Comparison of ENCODE assay signal across 19 cellular contexts in genomic region chr1:3907621-3908165, GRCh38. TPM values are rescaled to one million over a fixed set of nuclear protein-coding genes. Genes with fewer than 3 reads are reported as not detected.
DNase-seq lines count a peak whose midpoint lies in the region; ATAC-seq, FAIRE-seq and TF ChIP-seq lines count a peak whose summit lies in the region.
"Had no signal": no experiment of that assay in that cellular context is flagged by ENCODE, and none has a peak within 500 bp of the region (broad histone marks: within the 10 kb centered on the region; RNA-seq: fewer than 3 reads in every experiment).

No MANE protein-coding gene starts in this region.

- peak; percentile 72 for DNase-seq in cardiac septum (ENCODE audit: low spot score)
- DNase-seq in Right ventricle myocardium superior, result no peak
- DNase-seq in endothelial cell of umbilical vein (ENCODE audit: low read depth, low spot score), result no peak
- DNase-seq in osteoblast (ENCODE audit: insufficient read length, low spot score, missing footprints), result peak; percentile 71
- no peak for DNase-seq in activated T-helper 1 cell treated with anti-CD3 and anti-CD28 coated beads, Interleukin-12 subunit alpha, Interleukin-12 subunit beta, Interleukin-2, Interleukin-4 antibody, amounts not matched to agents 30 ng/mL and 10 ng/mL and 1 ng/mL, durations not matched to agents 14 hours and 24 hours and 36 hours (ENCODE audit: low spot score)
- DNase-seq in kidney glomerular epithelial cell (lab: John Stamatoyannopoulos, UW), result no peak
- no peak for DNase-seq in endodermal cell
- DNase-seq: EL, GF-D8, NCI-H1417, NCI-H1694 treated with DMSO at 0.1 percent for 48 hours, NCI-H2081 treated with DMSO at 0.1 percent for 48 hours, NCI-H446 treated with DMSO at 0.1 percent for 48 hours, NCI-H526 treated with DMSO at 0.1 percent for 48 hours, SIG-M5 had no signal

- H3K4me2 ChIP-seq in endothelial cell of umbilical vein (ENCODE audit: insufficient read depth, low read length) (no peak overlapping the region), osteoblast (ENCODE audit: insufficient read depth, low read length) (no peak overlapping the region)
- H3K4me2 ChIP-seq: SK-N-SH had no signal

- H3K36me3 Mint-ChIP-seq in activated T-helper 1 cell treated with anti-CD3 and anti-CD28 coated beads, Interleukin-12 subunit alpha, Interleukin-12 subunit beta, Interleukin-2, Interleukin-4 antibody, amounts not matched to agents 30 ng/mL and 10 ng/mL and 1 ng/mL, durations not matched to agents 14 hours and 24 hours and 36 hours (ENCODE audit: low read depth), result no peaks in the 10 kb centered on the region
- no peaks in the 10 kb centered on the region for H3K36me3 Mint-ChIP-seq in endodermal cell (ENCODE audit: low read depth)
- H3K36me3 Mint-ChIP-seq: IgD-negative memory B cell had no signal

- H3K9ac ChIP-seq in endothelial cell of umbilical vein (replicated peaks; ENCODE audit: extremely low read depth, insufficient read depth, low read length) (no peak overlapping the region), endodermal cell (ENCODE audit: extremely low read depth, low read length, poor library complexity, severe bottlenecking) (no peak overlapping the region)
- H3K9ac ChIP-seq: SK-N-SH had no signal

- peaks cover 0 to 1% of the 10 kb centered on the region in 2 experiments for H3K27me3 ChIP-seq in endothelial cell of umbilical vein (ENCODE audit: control insufficient read depth in 2 of 2, insufficient read depth in 2 of 2, low read length in 2 of 2)
- no peaks in the 10 kb centered on the region for H3K27me3 ChIP-seq in osteoblast (ENCODE audit: insufficient read depth, low read length)
- H3K27me3 ChIP-seq in endodermal cell (ENCODE audit: control insufficient read depth, insufficient read depth, low read length, poor library complexity, severe bottlenecking), result no peaks in the 10 kb centered on the region

- no peak for ATAC-seq in Right ventricle myocardium superior (ENCODE audit: poor library complexity)

- H3K27ac Mint-ChIP-seq in activated T-helper 1 cell treated with anti-CD3 and anti-CD28 coated beads, Interleukin-12 subunit alpha, Interleukin-12 subunit beta, Interleukin-2, Interleukin-4 antibody, amounts not matched to agents 30 ng/mL and 10 ng/mL and 1 ng/mL, durations not matched to agents 14 hours and 24 hours and 36 hours, result no peak overlapping the region
- H3K27ac Mint-ChIP-seq in endodermal cell, result no peak overlapping the region

- H3K9me3 Mint-ChIP-seq in activated T-helper 1 cell treated with anti-CD3 and anti-CD28 coated beads, Interleukin-12 subunit alpha, Interleukin-12 subunit beta, Interleukin-2, Interleukin-4 antibody, amounts not matched to agents 30 ng/mL and 10 ng/mL and 1 ng/mL, durations not matched to agents 14 hours and 24 hours and 36 hours, result no peaks in the 10 kb centered on the region
- no peaks in the 10 kb centered on the region for H3K9me3 Mint-ChIP-seq in endodermal cell
- H3K9me3 Mint-ChIP-seq: IgD-negative memory B cell had no signal

- no peak overlapping the region for H3K4me3 Mint-ChIP-seq in activated T-helper 1 cell treated with anti-CD3 and anti-CD28 coated beads, Interleukin-12 subunit alpha, Interleukin-12 subunit beta, Interleukin-2, Interleukin-4 antibody, amounts not matched to agents 30 ng/mL and 10 ng/mL and 1 ng/mL, durations not matched to agents 14 hours and 24 hours and 36 hours
- H3K4me3 Mint-ChIP-seq in endodermal cell, result no peak overlapping the region
- H3K4me3 Mint-ChIP-seq: IgD-negative memory B cell had no signal

- intact Hi-C loops in cardiac septum (cut with DNase I) (no loop called here), Right ventricle myocardium superior (cut with DNase I) (no loop called here), endothelial cell of umbilical vein (cut with micrococcal nuclease) (no loop called here)
- intact Hi-C loops in activated T-helper 1 cell treated with anti-CD3 and anti-CD28 coated beads, Interleukin-12 subunit alpha, Interleukin-12 subunit beta, Interleukin-2, Interleukin-4 antibody, amounts not matched to agents 30 ng/mL and 10 ng/mL and 1 ng/mL, durations not matched to agents 14 hours and 24 hours and 36 hours (cut with micrococcal nuclease), result loop anchor here (10.0 kb wide), 2 partner anchors 1263 to 1363 kb away; no protein-coding TSS in a partner anchor

- no peak overlapping the region for H3K27ac ChIP-seq in endothelial cell of umbilical vein (ENCODE audit: insufficient read depth, low read depth, low read length)
- H3K27ac ChIP-seq in osteoblast (ENCODE audit: low read depth, low read length), result no peak overlapping the region
- H3K27ac ChIP-seq in endodermal cell (ENCODE audit: low read depth, low read length), result no peak overlapping the region

- H4K20me1 ChIP-seq in endothelial cell of umbilical vein (replicated peaks; ENCODE audit: control insufficient read depth, extremely low read depth, insufficient read depth, low read length) (no peaks in the 10 kb centered on the region), osteoblast (ENCODE audit: insufficient read depth, low read length) (no peaks in the 10 kb centered on the region)

- no peak for TF ChIP-seq POLR2A in endothelial cell of umbilical vein (IDR thresholded peaks at IDR 0.05; ENCODE audit: low read depth, low read length)

- peaks cover 13% of the 10 kb centered on the region for H3K4me1 Mint-ChIP-seq in activated T-helper 1 cell treated with anti-CD3 and anti-CD28 coated beads, Interleukin-12 subunit alpha, Interleukin-12 subunit beta, Interleukin-2, Interleukin-4 antibody, amounts not matched to agents 30 ng/mL and 10 ng/mL and 1 ng/mL, durations not matched to agents 14 hours and 24 hours and 36 hours (ENCODE audit: low read depth)
- peaks cover 20% of the 10 kb centered on the region for H3K4me1 Mint-ChIP-seq in endodermal cell

- no peak overlapping the region for H3K4me3 ChIP-seq in endothelial cell of umbilical vein (replicated peaks in 1 of 3; ENCODE audit: insufficient read depth in 1 of 3, low read depth in 1 of 3, low read length in 3 of 3)
- H3K4me3 ChIP-seq in osteoblast (ENCODE audit: insufficient read depth, low read length), result no peak overlapping the region
- no peak overlapping the region for H3K4me3 ChIP-seq in endodermal cell (ENCODE audit: low read length)

- no peak for FAIRE-seq in endothelial cell of umbilical vein (lab: Jason Lieb, UNC)
- FAIRE-seq: A204.1, D721Med had no signal

- dilution Hi-C loops in endothelial cell of umbilical vein (cut with MboI; ENCODE audit: extremely low pct_ligation_motif_present, low sequenced_read_pairs), result no loop called here

- 86 to 95% methylated on average over 20 to 22 of the region's 22 CpGs for whole genome bisulfite sequencing in endodermal cell (ENCODE audit: insufficient coverage in 1 of 2, insufficient read length in 1 of 2), 2 experiments

- POLR2A ChIA-PET in endothelial cell of umbilical vein (lab: Charles Lee), result no interaction called here

- BruUV-seq in endothelial cell of umbilical vein (replicated peaks; lab: Mats Ljungman, UMichigan), result no TSS peak

- H3K36me3 ChIP-seq in endothelial cell of umbilical vein (ENCODE audit: control insufficient read depth in 2 of 2, extremely low read depth in 1 of 2, insufficient read depth in 2 of 2, low read length in 2 of 2), result no peaks in the 10 kb centered on the region
- H3K36me3 ChIP-seq in osteoblast (ENCODE audit: insufficient read depth, low read length), result no peaks in the 10 kb centered on the region
- no peaks in the 10 kb centered on the region for H3K36me3 ChIP-seq in endodermal cell (ENCODE audit: control insufficient read depth, insufficient read depth, low read length)

- H3K79me2 ChIP-seq in endothelial cell of umbilical vein (ENCODE audit: control insufficient read depth, insufficient read depth, low read length) (no peaks in the 10 kb centered on the region), osteoblast (ENCODE audit: insufficient read depth, low read length) (no peaks in the 10 kb centered on the region)

- CTCF ChIA-PET in endothelial cell of umbilical vein (lab: Charles Lee), result no interaction called here

- H3K9me3 ChIP-seq in endothelial cell of umbilical vein (replicated peaks; ENCODE audit: control insufficient read depth, insufficient read depth, low read length), result no peaks in the 10 kb centered on the region
- no peaks in the 10 kb centered on the region for H3K9me3 ChIP-seq in osteoblast (ENCODE audit: low read depth, low read length)
- no peaks in the 10 kb centered on the region for H3K9me3 ChIP-seq in endodermal cell (ENCODE audit: control insufficient read depth, low read length)
- H3K9me3 ChIP-seq: SK-N-SH had no signal

- H3K27me3 Mint-ChIP-seq in activated T-helper 1 cell treated with anti-CD3 and anti-CD28 coated beads, Interleukin-12 subunit alpha, Interleukin-12 subunit beta, Interleukin-2, Interleukin-4 antibody, amounts not matched to agents 30 ng/mL and 10 ng/mL and 1 ng/mL, durations not matched to agents 14 hours and 24 hours and 36 hours (ENCODE audit: insufficient read depth), result no peaks in the 10 kb centered on the region
- H3K27me3 Mint-ChIP-seq in endodermal cell (ENCODE audit: insufficient read depth), result no peaks in the 10 kb centered on the region

- TF ChIP-seq CTCF in endothelial cell of umbilical vein (IDR thresholded peaks at IDR 0.05; ENCODE audit: extremely low read depth in 1 of 2, insufficient read depth in 1 of 2, low read depth in 1 of 2, low read length in 2 of 2), result no peak
- no peak for TF ChIP-seq CTCF in osteoblast (IDR thresholded peaks at IDR 0.05; ENCODE audit: extremely low read depth, low read depth, low read length)
- no peak for TF ChIP-seq CTCF in endodermal cell (conservative IDR thresholded peaks at IDR 0.05)

- H3K9me1 ChIP-seq in endothelial cell of umbilical vein (replicated peaks; ENCODE audit: control insufficient read depth, extremely low read depth, insufficient read depth, low read length), result no peaks in the 10 kb centered on the region

- no peaks in the 10 kb centered on the region for H3K4me1 ChIP-seq in endothelial cell of umbilical vein (ENCODE audit: control insufficient read depth, extremely low read depth, insufficient read depth, low read length)
- no peaks in the 10 kb centered on the region for H3K4me1 ChIP-seq in osteoblast (ENCODE audit: insufficient read depth, low read length)
- H3K4me1 ChIP-seq in endodermal cell (ENCODE audit: control insufficient read depth, insufficient read depth, low read length), result peaks cover 7% of the 10 kb centered on the region

- H2AFZ ChIP-seq in endothelial cell of umbilical vein (ENCODE audit: low read depth, low read length) (no peak overlapping the region), osteoblast (ENCODE audit: low read length) (no peak overlapping the region)

RNA-seq across cellular contexts. Expression of gene C1orf174, which starts 7.6 kb away (rescaled TPM):
- 11.5 TPM for total RNA-seq in cardiac septum
- total RNA-seq in Right ventricle myocardium superior, result 12.6 TPM
- total RNA-seq in endothelial cell of umbilical vein, result 27.6 and 28.0 TPM in 2 replicates
- polyA plus RNA-seq in endothelial cell of umbilical vein, result 28.6 and 31.7 TPM in 2 replicates
- 29.6 and 38.0 TPM in 2 replicates for polyA plus RNA-seq in endothelial cell of umbilical vein (2011; cell fraction: cytosol; rRNA removed)
- 38.4 and 43.5 TPM in 2 replicates for polyA plus RNA-seq in endothelial cell of umbilical vein (2011; cell fraction: nucleus; rRNA removed)
- polyA plus RNA-seq in endothelial cell of umbilical vein (2012), result 22.0 and 24.4 TPM in 2 replicates
- polyA minus RNA-seq in endothelial cell of umbilical vein, result 22.2 and 22.6 TPM in 2 replicates
- polyA minus RNA-seq in endothelial cell of umbilical vein (2011; cell fraction: cytosol; rRNA and poly(A)+ RNA removed), result 21.9 TPM
- polyA minus RNA-seq in endothelial cell of umbilical vein (2011; cell fraction: nucleus; rRNA and poly(A)+ RNA removed), result 10.3 and 11.6 TPM in 2 replicates
- total RNA-seq in osteoblast, result 27.1 and 29.3 TPM in 2 replicates
- total RNA-seq in activated T-helper 1 cell treated with anti-CD3 and anti-CD28 coated beads, Interleukin-12 subunit alpha, Interleukin-12 subunit beta, Interleukin-2, Interleukin-4 antibody, amounts not matched to agents 30 ng/mL and 10 ng/mL and 1 ng/mL, durations not matched to agents 14 hours and 24 hours and 36 hours, result 45.1 TPM in 2 replicates
- 10 to 100 TPM; 28.4 to 38.4 TPM for total RNA-seq in endodermal cell
- 44.2 TPM for polyA plus RNA-seq in endodermal cell (2013, experiment 1 of 2)
- 42.5 TPM for polyA plus RNA-seq in endodermal cell (2013, experiment 2 of 2)

RNA-seq across cellular contexts. Expression of gene DFFB, which starts 50.4 kb away (rescaled TPM):
- total RNA-seq in cardiac septum (2.9 TPM), Right ventricle myocardium superior (2.8 TPM), endothelial cell of umbilical vein (10.6 and 11.7 TPM in 2 replicates), osteoblast (5.1 and 8.3 TPM in 2 replicates), endodermal cell (1 to 10 TPM; 7.2 to 7.6 TPM)
- polyA plus RNA-seq in endothelial cell of umbilical vein, result 9.4 and 11.8 TPM in 2 replicates
- 6.4 and 7.6 TPM in 2 replicates for polyA plus RNA-seq in endothelial cell of umbilical vein (2011; cell fraction: cytosol; rRNA removed)
- polyA plus RNA-seq in endothelial cell of umbilical vein (2011; cell fraction: nucleus; rRNA removed), result 13.8 and 14.8 TPM in 2 replicates
- 5.5 and 8.4 TPM in 2 replicates for polyA plus RNA-seq in endothelial cell of umbilical vein (2012)
- 6.4 and 11.4 TPM in 2 replicates for polyA minus RNA-seq in endothelial cell of umbilical vein
- polyA minus RNA-seq in endothelial cell of umbilical vein (2011; cell fraction: cytosol; rRNA and poly(A)+ RNA removed), result 4.5 TPM
- 5.3 and 10.0 TPM in 2 replicates for polyA minus RNA-seq in endothelial cell of umbilical vein (2011; cell fraction: nucleus; rRNA and poly(A)+ RNA removed)
- total RNA-seq in activated T-helper 1 cell treated with anti-CD3 and anti-CD28 coated beads, Interleukin-12 subunit alpha, Interleukin-12 subunit beta, Interleukin-2, Interleukin-4 antibody, amounts not matched to agents 30 ng/mL and 10 ng/mL and 1 ng/mL, durations not matched to agents 14 hours and 24 hours and 36 hours, result 13.7 and 15.8 TPM in 2 replicates
- 6.5 TPM for polyA plus RNA-seq in endodermal cell (2013, experiment 1 of 2)
- 6.5 TPM for polyA plus RNA-seq in endodermal cell (2013, experiment 2 of 2)

RNA-seq across cellular contexts. Expression of gene CEP104, which starts 50.7 kb away (rescaled TPM):
- total RNA-seq in cardiac septum (32.0 TPM), Right ventricle myocardium superior (32.3 TPM), endothelial cell of umbilical vein (41.8 and 43.0 TPM in 2 replicates), osteoblast (21.5 and 21.7 TPM in 2 replicates), endodermal cell (10 to 100 TPM; 34.2 to 47.5 TPM)
- polyA plus RNA-seq in endothelial cell of umbilical vein, result 12.4 and 16.3 TPM in 2 replicates
- polyA plus RNA-seq in endothelial cell of umbilical vein (2011; cell fraction: cytosol; rRNA removed), result 19.5 and 21.5 TPM in 2 replicates
- polyA plus RNA-seq in endothelial cell of umbilical vein (2011; cell fraction: nucleus; rRNA removed), result 38.2 and 46.2 TPM in 2 replicates
- 31.4 and 33.5 TPM in 2 replicates for polyA plus RNA-seq in endothelial cell of umbilical vein (2012)
- polyA minus RNA-seq in endothelial cell of umbilical vein, result 34.8 and 65.9 TPM in 2 replicates
- 12.7 TPM for polyA minus RNA-seq in endothelial cell of umbilical vein (2011; cell fraction: cytosol; rRNA and poly(A)+ RNA removed)
- 20.1 and 30.9 TPM in 2 replicates for polyA minus RNA-seq in endothelial cell of umbilical vein (2011; cell fraction: nucleus; rRNA and poly(A)+ RNA removed)
- total RNA-seq in activated T-helper 1 cell treated with anti-CD3 and anti-CD28 coated beads, Interleukin-12 subunit alpha, Interleukin-12 subunit beta, Interleukin-2, Interleukin-4 antibody, amounts not matched to agents 30 ng/mL and 10 ng/mL and 1 ng/mL, durations not matched to agents 14 hours and 24 hours and 36 hours, result 43.4 and 55.5 TPM in 2 replicates
- 24.2 TPM for polyA plus RNA-seq in endodermal cell (2013, experiment 1 of 2)
- polyA plus RNA-seq in endodermal cell (2013, experiment 2 of 2), result 18.7 TPM

Comparison
In these comparisons a context has a peak if more than half of its experiments do, and no peak if none do; other contexts are left out.
1. DNase-seq: peak in cardiac septum (single experiment) and osteoblast (single experiment); none in Right ventricle myocardium superior (single experiment), endothelial cell of umbilical vein (single experiment), activated T-helper 1 cell treated with anti-CD3 and anti-CD28 coated beads, Interleukin-12 subunit alpha, Interleukin-12 subunit beta, Interleukin-2, Interleukin-4 antibody, amounts not matched to agents 30 ng/mL and 10 ng/mL and 1 ng/mL, durations not matched to agents 14 hours and 24 hours and 36 hours (single experiment), kidney glomerular epithelial cell (single experiment) and endodermal cell (single experiment).